In genomic region chr6:139779988-139780774, GRCh38 we compare ENCODE assay signal across 20 cellular contexts.
DNase-seq lines count a peak whose midpoint lies in the region; ATAC-seq, FAIRE-seq and TF ChIP-seq lines count a peak whose summit lies in the region.
"Had no signal": no experiment of that assay in that cellular context is flagged by ENCODE, and none has a peak within 500 bp of the region (broad histone marks: within the 10 kb centered on the region; RNA-seq: fewer than 3 reads in every experiment).

No MANE protein-coding gene starts in this region.

- no peaks in the 10 kb centered on the region for H3K79me2 ChIP-seq in trophoblast cell (ENCODE audit: control insufficient read depth, insufficient read depth, low read length, poor library complexity)

- H3K4me3 ChIP-seq in bronchial epithelial cell (ENCODE audit: low read depth, low read length) (no peak overlapping the region), trophoblast cell (ENCODE audit: low read depth, low read length) (no peak overlapping the region), tibial nerve (no peak overlapping the region)

- ATAC-seq in GM19397 (IDR thresholded peaks at IDR 0.05; ENCODE audit: unreplicated experiment): no peak
- ATAC-seq in HG02840 (IDR thresholded peaks at IDR 0.05; ENCODE audit: low FRiP score, unreplicated experiment): no peak
- ATAC-seq: CD8-positive, alpha-beta T cell had no signal

- H3K4ac ChIP-seq in trophoblast cell (ENCODE audit: low read depth, low read length): no peak overlapping the region

- H3K9ac ChIP-seq in trophoblast cell (ENCODE audit: low read length): no peak overlapping the region

- no peak overlapping the region for H3K23ac ChIP-seq in trophoblast cell (ENCODE audit: low read length)

- WGBS in trophoblast cell (ENCODE audit: extremely low coverage, insufficient coverage, insufficient read length): no CpG with 5 or more reads among the region's 8 CpGs
- WGBS in tibial nerve, 2 donors: 91 to 92% methylated on average over 8 of the region's 8 CpGs

- peak overlapping the region; percentile 65 for H2AK5ac ChIP-seq in trophoblast cell (ENCODE audit: low read length)

- DNase-seq in NCI-H82 treated with DMSO at 0.1 percent for 48 hours (lab: John Stamatoyannopoulos, UW; ENCODE audit: unreplicated experiment) (peak; percentile 2), NCI-H82 (lab: John Stamatoyannopoulos, UW) (no peak), bronchial epithelial cell (ENCODE audit: low read depth) (no peak), trophoblast cell (no peak), tibial nerve (ENCODE audit: low spot score in 2 of 2) (no peak)
- DNase-seq: AML-193; C1 segment of cervical spinal cord; CD8-positive, alpha-beta T cell; GDM1; KBM-7; MM.1S; NCI-H1048; NCI-H1417 treated with DMSO at 0.1 percent for 48 hours; NCI-H187; NCI-H2107; NCI-H345; SHP77 had no signal

- H3K27ac ChIP-seq in trophoblast cell (ENCODE audit: low read depth, low read length) (no peak overlapping the region), tibial nerve (no peak overlapping the region)

- no peak overlapping the region for H2AFZ ChIP-seq in trophoblast cell (ENCODE audit: insufficient read depth, low read length, poor library complexity)

- H3K27me3 ChIP-seq in bronchial epithelial cell (ENCODE audit: control insufficient read depth, insufficient read depth, low read length): no peaks in the 10 kb centered on the region
- H3K27me3 ChIP-seq in trophoblast cell (ENCODE audit: insufficient read depth, low read length): no peaks in the 10 kb centered on the region
- no peaks in the 10 kb centered on the region for H3K27me3 ChIP-seq in tibial nerve

- TF ChIP-seq POLR2A in tibial nerve (IDR thresholded peaks at IDR 0.05): no peak

- peak overlapping the region; percentile 67 for H3K14ac ChIP-seq in trophoblast cell (ENCODE audit: low read length)

- H3K18ac ChIP-seq in trophoblast cell (ENCODE audit: low read length): no peak overlapping the region

- no peak for TF ChIP-seq EP300 in tibial nerve (IDR thresholded peaks at IDR 0.05)

- H3K9me3 ChIP-seq in trophoblast cell (ENCODE audit: insufficient read depth, low read depth, low read length): no peaks in the 10 kb centered on the region
- peaks cover 0 to 14% (median 1%) of the 10 kb centered on the region in 4 donors for H3K9me3 ChIP-seq in tibial nerve

- peak overlapping the region; percentile 44 for H4K91ac ChIP-seq in trophoblast cell (ENCODE audit: low read depth, low read length)

- no peak overlapping the region for H2BK120ac ChIP-seq in trophoblast cell (ENCODE audit: insufficient read depth, low read length, poor library complexity)

- H4K12ac ChIP-seq in trophoblast cell (ENCODE audit: low read depth, low read length): no peak overlapping the region

- H2BK5ac ChIP-seq in trophoblast cell (ENCODE audit: low read depth, low read length, poor library complexity): no peak overlapping the region

- no peak overlapping the region for H4K8ac ChIP-seq in trophoblast cell (ENCODE audit: low read depth, low read length)

- H3K4me2 ChIP-seq in trophoblast cell (ENCODE audit: low read length): no peak overlapping the region

- TF ChIP-seq CTCF in bronchial epithelial cell (IDR thresholded peaks at IDR 0.05; ENCODE audit: insufficient read depth, low read length, severe bottlenecking) (no peak), tibial nerve (IDR thresholded peaks at IDR 0.05) (no peak)

- H3K4me1 ChIP-seq in trophoblast cell (ENCODE audit: control insufficient read depth in 1 of 2, insufficient read depth in 2 of 2, low read length in 2 of 2): peaks cover 4 to 11% of the 10 kb centered on the region in 2 experiments
- H3K4me1 ChIP-seq in tibial nerve: peaks cover 0 to 8% (median 0%) of the 10 kb centered on the region in 4 donors

- no peaks in the 10 kb centered on the region for H3K36me3 ChIP-seq in bronchial epithelial cell (ENCODE audit: control insufficient read depth, insufficient read depth, low read length)
- no peaks in the 10 kb centered on the region for H3K36me3 ChIP-seq in trophoblast cell (ENCODE audit: control insufficient read depth in 1 of 2, insufficient read depth in 2 of 2, low read length in 2 of 2)
- no peaks in the 10 kb centered on the region for H3K36me3 ChIP-seq in tibial nerve

- peak; percentile 76 for FAIRE-seq in bronchial epithelial cell (lab: Jason Lieb, UNC)
- FAIRE-seq: H54 had no signal

- H2BK12ac ChIP-seq in trophoblast cell (ENCODE audit: low read length): peak overlapping the region; percentile 74

- H3K79me1 ChIP-seq in trophoblast cell (ENCODE audit: low read length): no peaks in the 10 kb centered on the region
